Comparison of ENCODE assay signal across 23 cellular contexts in the genomic region with DNA sequence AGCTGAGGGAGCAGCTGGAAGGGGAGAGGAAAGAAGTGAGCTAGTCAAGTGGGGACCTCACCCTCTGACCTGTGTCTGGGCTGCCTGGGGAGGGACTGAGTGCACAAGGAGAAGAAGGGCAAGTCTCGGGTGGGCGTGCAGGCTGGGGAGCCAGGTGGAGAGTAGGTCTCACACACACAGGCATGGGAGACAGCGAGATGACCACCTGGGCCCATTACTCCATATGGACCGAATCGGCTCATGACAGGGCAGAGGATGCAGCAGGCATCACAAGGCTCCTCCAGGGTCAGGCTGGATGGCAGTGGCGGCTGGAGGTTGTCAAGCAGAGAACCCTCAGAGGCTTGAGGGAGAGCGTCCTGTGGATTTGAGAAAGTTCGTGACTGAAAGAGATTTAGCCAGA.
"Had no signal": no experiment of that assay in that cellular context is flagged by ENCODE, and none has a peak within 500 bp of the region (broad histone marks: within the 10 kb centered on the region; RNA-seq: fewer than 3 reads in every experiment).

No MANE protein-coding gene starts in this region.

- H3K4me3 Mint-ChIP-seq: activated CD4-positive, alpha-beta memory T cell treated with anti-CD3 and anti-CD28 coated beads, Interleukin-2, amount 10 ng/mL, durations not matched to agents 7 days and 5 days; activated CD4-positive, alpha-beta T cell treated with anti-CD3 and anti-CD28 coated beads for 36 hours; activated naive CD4-positive, alpha-beta T cell treated with anti-CD3 and anti-CD28 coated beads for 36 hours; activated naive CD8-positive, alpha-beta T cell; activated T-cell treated with anti-CD3 and anti-CD28 coated beads, Interleukin-2, amount 50 U/mL, for 4 hours had no signal

- H3K9me3 Mint-ChIP-seq: activated CD4-positive, alpha-beta memory T cell treated with anti-CD3 and anti-CD28 coated beads, Interleukin-2, amount 10 ng/mL, durations not matched to agents 7 days and 5 days; activated naive CD4-positive, alpha-beta T cell treated with anti-CD3 and anti-CD28 coated beads for 36 hours; activated T-cell treated with anti-CD3 and anti-CD28 coated beads, Interleukin-2, amount 50 U/mL, for 4 hours had no signal

- H3K27ac ChIP-seq: adrenal gland, KMS-11, SK-N-MC, VCaP had no signal

- H3K27ac Mint-ChIP-seq: activated CD4-positive, alpha-beta memory T cell treated with anti-CD3 and anti-CD28 coated beads, Interleukin-2, amount 10 ng/mL, durations not matched to agents 7 days and 5 days; activated CD4-positive, alpha-beta T cell treated with anti-CD3 and anti-CD28 coated beads for 36 hours; activated naive CD4-positive, alpha-beta T cell treated with anti-CD3 and anti-CD28 coated beads for 36 hours; activated naive CD8-positive, alpha-beta T cell had no signal

- DNase-seq: activated CD4-positive, alpha-beta memory T cell treated with anti-CD3 and anti-CD28 coated beads, Interleukin-2, amount 10 ng/mL, durations not matched to agents 7 days and 5 days; activated CD4-positive, alpha-beta T cell treated with anti-CD3 and anti-CD28 coated beads for 36 hours; activated CD4-positive, alpha-beta T cell treated with anti-CD3 and anti-CD28 coated beads, Interleukin-2, amount 50 U/mL, for 1 hour; activated CD8-positive, alpha-beta memory T cell treated with anti-CD3 and anti-CD28 coated beads, Interleukin-2, amount 50 U/mL, for 48 hours; activated gamma-delta T cell; activated naive CD4-positive, alpha-beta T cell treated with anti-CD3 and anti-CD28 coated beads for 36 hours; activated T-cell treated with anti-CD3 and anti-CD28 coated beads, Interleukin-2, amount 50 U/mL, for 4 hours; adrenal gland; anterior cingulate cortex; caudate nucleus; NCI-H1092; NCI-H1417; NCI-H1930; NCI-H2171; NCI-H345; NCI-H510A; NCI-H526 treated with DMSO at 0.1 percent for 48 hours; NCI-H82; T-helper 1 cell had no signal

- H3K4me1 Mint-ChIP-seq: activated CD4-positive, alpha-beta T cell treated with anti-CD3 and anti-CD28 coated beads for 36 hours had no signal

- ATAC-seq: activated CD4-positive, alpha-beta T cell treated with anti-CD3 and anti-CD28 coated beads for 36 hours; activated T-cell treated with anti-CD3 and anti-CD28 coated beads, Interleukin-2, amount 50 U/mL, for 4 hours had no signal

- H3K4me1 ChIP-seq: adrenal gland had no signal

- H3K9me3 ChIP-seq: adrenal gland had no signal

- H3K4me3 ChIP-seq: adrenal gland, SK-N-MC had no signal

- H3K27me3 ChIP-seq: adrenal gland had no signal

- H3K27me3 Mint-ChIP-seq: activated CD4-positive, alpha-beta memory T cell treated with anti-CD3 and anti-CD28 coated beads, Interleukin-2, amount 10 ng/mL, durations not matched to agents 7 days and 5 days; activated CD4-positive, alpha-beta T cell treated with anti-CD3 and anti-CD28 coated beads for 36 hours; activated naive CD8-positive, alpha-beta T cell had no signal
